Comparison of ENCODE assay signal across 27 cellular contexts in genomic region chr4:75207902-75208301, GRCh38.
A peak's percentile ranks its signal among the peaks of the same experiment; 100 is the strongest.
DNase-seq lines count a peak whose midpoint lies in the region; ATAC-seq, FAIRE-seq and TF ChIP-seq lines count a peak whose summit lies in the region.
"Had no signal": no experiment of that assay in that cellular context is flagged by ENCODE, and none has a peak within 500 bp of the region (broad histone marks: within the 10 kb centered on the region; RNA-seq: fewer than 3 reads in every experiment).

No MANE protein-coding gene starts in this region.

- H3K27me3 ChIP-seq in suprapubic skin (no peaks in the 10 kb centered on the region), body of pancreas (no peaks in the 10 kb centered on the region)
- H3K27me3 ChIP-seq: BE2C, BLaER1 had no signal

- peak; percentile 72 for FAIRE-seq in endometrium (lab: Jason Lieb, UNC)
- FAIRE-seq: A204.1, GM12878, GM12892, GM18507 had no signal

- CTCF ChIA-PET in HEK293 (lab: Yijun Ruan, JAX) = no interaction called here

- WGBS in suprapubic skin = 95% methylated on average over 1 of the region's 1 CpG
- whole genome bisulfite sequencing in body of pancreas, 2 donors = 83 to 100% methylated on average over 1 of the region's 1 CpG

- H3K27ac ChIP-seq in HEK293 (ENCODE audit: extremely low read depth, low read depth, low read length) (no peak overlapping the region), suprapubic skin (no peak overlapping the region), body of pancreas (no peak overlapping the region)
- H3K27ac ChIP-seq: BLaER1 had no signal

- no peak for TF ChIP-seq EP300 in suprapubic skin (IDR thresholded peaks at IDR 0.05)

- intact Hi-C loops in left colon (cut with DNase I, micrococcal nuclease) = no loop called here
- intact Hi-C loops in body of pancreas (cut with DNase I) = no loop called here

- H3K4me3 ChIP-seq in HEK293 (ENCODE audit: low read depth, low read length) = no peak overlapping the region
- H3K4me3 ChIP-seq in suprapubic skin = no peak overlapping the region
- no peak overlapping the region for H3K4me3 ChIP-seq in body of pancreas
- H3K4me3 ChIP-seq: BLaER1, GM12878 had no signal

- H3K36me3 ChIP-seq in HEK293 (ENCODE audit: control insufficient read depth in 2 of 2, insufficient read depth in 1 of 2, low read length in 2 of 2) (no peaks in the 10 kb centered on the region), suprapubic skin (no peaks in the 10 kb centered on the region), body of pancreas (replicated peaks in 1 of 2; ENCODE audit: insufficient read depth in 1 of 2, low read depth in 2 of 2) (no peaks in the 10 kb centered on the region)
- H3K36me3 ChIP-seq: BE2C, BLaER1 had no signal

- DNase-seq in left colon (no peak), suprapubic skin (ENCODE audit: low spot score in 2 of 2) (no peak), NCI-H187 (lab: John Stamatoyannopoulos, UW) (no peak), GM20000 (ENCODE audit: low spot score) (no peak), body of pancreas (no peak)
- DNase-seq: 8988T; ACHN; BE2C; C1 segment of cervical spinal cord; CD4-positive, alpha-beta memory T cell; CD4-positive, CD25-positive, alpha-beta regulatory T cell; CD8-positive, alpha-beta memory T cell; COR-L47; DMS 273 treated with DMSO at 0.1 percent for 48 hours; DMS153; DMS53; DMS79; DND-41; EL; GDM1 had no signal

- POLR2A ChIA-PET in HEK293 (lab: Yijun Ruan, JAX) = no interaction called here

- no peak for TF ChIP-seq POLR2A in suprapubic skin (IDR thresholded peaks at IDR 0.05)
- no peak for TF ChIP-seq POLR2A in body of pancreas (IDR thresholded peaks at IDR 0.05)

- H3K9me3 ChIP-seq in HEK293 (ENCODE audit: control insufficient read depth, insufficient read depth, low read depth, low read length) = no peaks in the 10 kb centered on the region
- no peaks in the 10 kb centered on the region for H3K9me3 ChIP-seq in suprapubic skin
- H3K9me3 ChIP-seq in body of pancreas = no peaks in the 10 kb centered on the region
- H3K9me3 ChIP-seq: BE2C, BLaER1 had no signal

- H3K4me1 ChIP-seq in HEK293 (ENCODE audit: control insufficient read depth, insufficient read depth, low read length) (no peaks in the 10 kb centered on the region), suprapubic skin (no peaks in the 10 kb centered on the region), body of pancreas (no peaks in the 10 kb centered on the region)
- H3K4me1 ChIP-seq: BE2C, BLaER1 had no signal

- no peak for TF ChIP-seq CTCF in HEK293 (tag by site-specific recombination; IDR thresholded peaks at IDR 0.05)
- TF ChIP-seq CTCF in suprapubic skin (IDR thresholded peaks at IDR 0.05) = no peak
- TF ChIP-seq CTCF in GM20000 (IDR thresholded peaks at IDR 0.05; ENCODE audit: extremely low read depth, missing control alignments) = no peak
- no peak for TF ChIP-seq CTCF in body of pancreas (IDR thresholded peaks at IDR 0.05)

- ATAC-seq in left colon (peak; percentile 65), body of pancreas (no peak)
- ATAC-seq: GM12878 had no signal

TF ChIP-seq in HEK293, 187 proteins besides CTCF, POLR2A, EP300 and RAD21:
- TF ChIP-seq KLF10 (tag by site-specific recombination; IDR thresholded peaks at IDR 0.05) (no peak), PRDM6 (tag by site-specific recombination; IDR thresholded peaks at IDR 0.05) (peak; percentile 30; the same call in 1 of the 2 replicates), HOXA7 (CRISPR knock-in tag; IDR thresholded peaks at IDR 0.05; ENCODE audit: borderline replicate concordance) (no peak), ELK4 (IDR thresholded peaks at IDR 0.05; ENCODE audit: borderline replicate concordance, low read depth, low read length) (no peak), ZBTB7A (tag by site-specific recombination; IDR thresholded peaks at IDR 0.05; ENCODE audit: low read depth) (no peak)
- TF ChIP-seq, protein P1, sequence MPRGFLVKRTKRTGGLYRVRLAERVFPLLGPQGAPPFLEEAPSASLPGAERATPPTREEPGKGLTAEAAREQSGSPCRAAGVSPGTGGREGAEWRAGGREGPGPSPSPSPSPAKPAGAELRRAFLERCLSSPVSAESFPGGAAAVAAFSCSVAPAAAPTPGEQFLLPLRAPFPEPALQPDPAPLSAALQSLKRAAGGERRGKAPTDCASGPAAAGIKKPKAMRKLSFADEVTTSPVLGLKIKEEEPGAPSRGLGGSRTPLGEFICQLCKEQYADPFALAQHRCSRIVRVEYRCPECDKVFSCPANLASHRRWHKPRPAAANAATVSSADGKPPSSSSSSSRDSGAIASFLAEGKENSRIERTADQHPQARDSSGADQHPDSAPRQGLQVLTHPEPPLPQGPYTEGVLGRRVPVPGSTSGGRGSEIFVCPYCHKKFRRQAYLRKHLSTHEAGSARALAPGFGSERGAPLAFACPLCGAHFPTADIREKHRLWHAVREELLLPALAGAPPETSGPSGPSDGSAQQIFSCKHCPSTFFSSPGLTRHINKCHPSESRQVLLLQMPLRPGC (tag by site-specific recombination; IDR thresholded peaks at IDR 0.05) = no peak
